Comparison of ENCODE assay signal across 8 cellular contexts in the genomic region with DNA sequence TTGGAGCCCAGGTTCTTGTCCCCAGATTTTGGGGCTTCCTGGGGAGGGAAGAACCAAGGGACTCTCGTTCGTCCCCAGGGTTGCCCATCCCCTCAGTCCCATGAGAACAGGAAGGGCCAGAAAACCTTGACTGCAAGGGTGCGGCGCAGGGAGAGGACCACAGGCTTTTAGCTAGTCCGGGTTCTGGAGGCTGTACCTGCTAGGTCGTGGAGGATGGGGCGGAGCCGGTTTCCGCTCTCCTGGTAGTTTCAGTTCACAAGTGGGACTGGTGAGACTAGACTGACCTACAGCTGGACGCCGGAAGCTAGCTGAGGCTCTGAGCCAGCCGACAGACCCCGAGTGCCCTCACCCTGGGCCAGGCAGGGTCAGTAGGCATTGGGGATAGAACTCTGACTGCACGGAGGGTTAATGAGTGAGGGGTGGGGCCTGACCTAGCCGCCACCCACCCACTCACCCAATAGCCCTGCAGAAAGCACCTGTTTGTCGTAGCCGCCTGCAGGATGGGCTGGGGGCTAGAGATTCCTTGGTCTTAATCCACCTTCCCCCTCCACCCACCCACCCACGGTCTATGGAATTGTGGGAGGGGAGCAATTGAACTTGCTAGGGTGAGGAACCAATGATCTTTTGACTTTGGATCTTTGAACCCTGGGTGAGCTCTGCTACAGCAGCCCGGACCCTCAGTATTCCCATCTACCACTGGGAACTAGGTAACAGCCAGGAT. TPM values are rescaled to one million over a fixed set of nuclear protein-coding genes. Genes with fewer than 3 reads are reported as not detected.
DNase-seq lines count a peak whose midpoint lies in the region; ATAC-seq and TF ChIP-seq lines count a peak whose summit lies in the region.

No MANE protein-coding gene starts in this region.

- H3K4me1 ChIP-seq in prostate gland (replicated peaks): no peaks in the 10 kb centered on the region

- H3K9me3 Mint-ChIP-seq in CD4-positive, alpha-beta T cell: no peaks in the 10 kb centered on the region

- H3K4me1 Mint-ChIP-seq in CD4-positive, alpha-beta T cell (ENCODE audit: low read depth): peaks cover 26% of the 10 kb centered on the region

- no peaks in the 10 kb centered on the region for H3K27me3 Mint-ChIP-seq in CD4-positive, alpha-beta T cell

- H3K27ac ChIP-seq in CD4-positive, alpha-beta T cell (ENCODE audit: low read depth, low read length): peak overlapping the region; percentile 82
- H3K27ac ChIP-seq in prostate gland: peak overlapping the region; percentile 96 to 100

- intact Hi-C loops in CD4-positive, alpha-beta T cell (cut with DNase I, micrococcal nuclease): loop anchor here (5.0 to 10.0 kb wide), 3 partner anchors 62 to 114 kb away; a partner anchor contains a TSS
- intact Hi-C loops in prostate gland (cut with DNase I): loop anchor here (5.0 kb wide), 2 partner anchors 69 to 114 kb away; a partner anchor contains a TSS

- peak in 5 of 10 experiments; percentile 16 to 57 (median 28) for DNase-seq in CD4-positive, alpha-beta T cell
- DNase-seq in HK-2 (ENCODE audit: unreplicated experiment) (peak; percentile 55), fibroblast of villous mesenchyme (ENCODE audit: low read depth) (peak; percentile 65), prostate gland (ENCODE audit: low spot score) (peak; percentile 78)
- peak; percentile 36 for DNase-seq in activated CD8-positive, alpha-beta memory T cell treated with anti-CD3 and anti-CD28 coated beads, Interleukin-2, amount 50 U/mL, for 4 hours

- TF ChIP-seq POLR2A in prostate gland (IDR thresholded peaks at IDR 0.05): no peak

- peak overlapping the region; percentile 89 for H3K4me3 Mint-ChIP-seq in CD4-positive, alpha-beta T cell

- CTCF ChIA-PET in CD4-positive, alpha-beta T cell (lab: Charles Lee): no interaction called here

- POLR2A ChIA-PET in CD4-positive, alpha-beta T cell (lab: Charles Lee): interaction anchor here (0.7 to 3.5 kb wide), 6 partner anchors 11 to 1116 kb away, joined by 3 to 39 read pairs (median 3); a partner anchor contains a TSS

- no peaks in the 10 kb centered on the region for H3K9me3 ChIP-seq in CD4-positive, alpha-beta T cell (ENCODE audit: control insufficient read depth, low read length)
- no peaks in the 10 kb centered on the region for H3K9me3 ChIP-seq in prostate gland

- peak overlapping the region; percentile 75 for H3K4me3 ChIP-seq in fibroblast of villous mesenchyme (ENCODE audit: low read depth, low read length)
- peak overlapping the region; percentile 53 to 84 for H3K4me3 ChIP-seq in prostate gland

- no peaks in the 10 kb centered on the region for H3K36me3 Mint-ChIP-seq in CD4-positive, alpha-beta T cell (ENCODE audit: low read depth)

- no peaks in the 10 kb centered on the region for H3K36me3 ChIP-seq in prostate gland

- WGBS in prostate gland: 10% methylated on average over 18 of the region's 19 CpGs

- no peak for TF ChIP-seq CTCF in CD4-positive, alpha-beta T cell (IDR thresholded peaks at IDR 0.05)
- no peak for TF ChIP-seq CTCF in fibroblast of villous mesenchyme (IDR thresholded peaks at IDR 0.05; ENCODE audit: insufficient read depth, low read depth, low read length)
- peak in 1 of 4 experiments; percentile 10 for TF ChIP-seq CTCF in prostate gland (IDR thresholded peaks at IDR 0.05)

- H3K27me3 ChIP-seq in CD4-positive, alpha-beta T cell (ENCODE audit: control insufficient read depth, insufficient read depth, low read length): no peaks in the 10 kb centered on the region
- H3K27me3 ChIP-seq in prostate gland (replicated peaks; ENCODE audit: insufficient read depth): no peaks in the 10 kb centered on the region

- ATAC-seq in CD4-positive, alpha-beta T cell (ENCODE audit: poor library complexity): peak; percentile 30
- ATAC-seq in GM18873 (IDR thresholded peaks at IDR 0.05; ENCODE audit: low FRiP score, unreplicated experiment): no peak
- no peak for ATAC-seq in HG03460 (IDR thresholded peaks at IDR 0.05; ENCODE audit: unreplicated experiment)
- ATAC-seq in GM19351 (IDR thresholded peaks at IDR 0.05; ENCODE audit: unreplicated experiment): no peak

- peak overlapping the region; percentile 71 for H3K27ac Mint-ChIP-seq in CD4-positive, alpha-beta T cell

RNA-seq across cellular contexts. Expression of a gene that starts 1.5 kb away (rescaled TPM):
- 10 to 100 TPM; 25.6 to 27.3 TPM for total RNA-seq in CD4-positive, alpha-beta T cell
- 17.1 and 19.4 TPM in 2 replicates for total RNA-seq in fibroblast of villous mesenchyme
- 10 to 100 TPM; 23.6 to 26.0 TPM for total RNA-seq in prostate gland

RNA-seq across cellular contexts. Expression of a gene that starts 21.6 kb away (rescaled TPM):
- 10 to 100 TPM; 48.8 to 50.2 TPM for total RNA-seq in CD4-positive, alpha-beta T cell
- total RNA-seq in fibroblast of villous mesenchyme (10.0 and 10.8 TPM in 2 replicates), prostate gland (100 to 1,000 TPM in 1 of 2 donors, 10 to 100 TPM in 1; 61.5 to 138 TPM)
